In genomic region chr14:66508846-66509621, GRCh38 we compare ENCODE assay signal across 8 cellular contexts. TPM values are rescaled to one million over a fixed set of nuclear protein-coding genes. Genes with fewer than 3 reads are reported as not detected.
DNase-seq lines count a peak whose midpoint lies in the region; TF ChIP-seq lines count a peak whose summit lies in the region.

No MANE protein-coding gene starts in this region.

- peak overlapping the region; percentile 88 to 96 (median 92) for H3K27ac ChIP-seq in esophagus squamous epithelium
- peak overlapping the region; percentile 89 to 98 (median 92) for H3K27ac ChIP-seq in stomach

- DNase-seq in G401 (ENCODE audit: low spot score) (peak; percentile 64), HCEC 1CT (peak; percentile 39), NCI-H69 (lab: John Stamatoyannopoulos, UW) (peak; percentile 38), esophagus squamous epithelium (lab: John Stamatoyannopoulos, UW) (no peak), myocyte (ENCODE audit: low read depth) (peak; percentile 26), stomach (no peak), Kasumi-1 (lab: John Stamatoyannopoulos, UW) (no peak)
- DNase-seq in activated T-cell treated with anti-CD3 and anti-CD28 coated beads, Interleukin-2, amount 50 U/mL, for 48 hours, result peak; percentile 68 to 72

- in situ Hi-C loops in G401 (cut with HindIII; ENCODE audit: low sequenced_read_pairs), result no loop called here

- TF ChIP-seq CTCF in esophagus squamous epithelium (IDR thresholded peaks at IDR 0.05) (no peak), stomach (IDR thresholded peaks at IDR 0.05) (no peak)

- H3K9me3 ChIP-seq in esophagus squamous epithelium, result no peaks in the 10 kb centered on the region
- H3K9me3 ChIP-seq in stomach, result no peaks in the 10 kb centered on the region

- H3K4me3 ChIP-seq in esophagus squamous epithelium (peak overlapping the region; percentile 84 to 94 (median 89)), stomach (peak overlapping the region; percentile 87 to 98 (median 94))

- TF ChIP-seq EP300 in stomach (IDR thresholded peaks at IDR 0.05), result no peak

- intact Hi-C loops in esophagus squamous epithelium (cut with DNase I), result no loop called here
- intact Hi-C loops in stomach (cut with DNase I; ENCODE audit: low total_unique reads), result no loop called here

- H3K27me3 ChIP-seq in esophagus squamous epithelium (no peaks in the 10 kb centered on the region), stomach (no peaks in the 10 kb centered on the region)

- 0 to 4% methylated on average over 6 to 29 of the region's 57 CpGs for WGBS in esophagus squamous epithelium, 2 donors
- WGBS in stomach, 5 donors, result 0 to 1% (median 0%) methylated on average over 50 to 57 of the region's 57 CpGs

- TF ChIP-seq POLR2A in esophagus squamous epithelium (IDR thresholded peaks at IDR 0.05) (no peak), stomach (IDR thresholded peaks at IDR 0.05) (no peak)

- no peaks in the 10 kb centered on the region for H3K36me3 ChIP-seq in esophagus squamous epithelium
- H3K36me3 ChIP-seq in stomach, result no peaks in the 10 kb centered on the region

- H3K4me1 ChIP-seq in esophagus squamous epithelium (peaks cover 0 to 24% (median 9%) of the 10 kb centered on the region in 3 donors), stomach (peaks cover 11 to 48% (median 28%) of the 10 kb centered on the region in 4 donors)

RNA-seq across cellular contexts. Expression of gene GPHN, which starts 1.1 kb away (rescaled TPM):
- total RNA-seq in G401 (2014; rRNA removed; shearing (Covaris generic)), result 19.8 and 47.4 TPM in 2 replicates
- 10 to 100 TPM in 3 of 4 donors, 1 to 10 TPM in 1; 8.3 to 28.4 (median 12.8) TPM for total RNA-seq in esophagus squamous epithelium
- 6.0 and 7.3 TPM in 2 replicates for total RNA-seq in myocyte
- 5.2 TPM for polyA plus RNA-seq in myocyte (2012)
- total RNA-seq in stomach, result 10 to 100 TPM; 23.9 to 98.7 (median 51.6) TPM
- 10 to 100 TPM; 15.7 to 23.4 (median 18.8) TPM for polyA plus RNA-seq in stomach

RNA-seq across cellular contexts. Expression of gene CCDC196, which starts 22.9 kb away (rescaled TPM):
- total RNA-seq in G401 (2014; rRNA removed; shearing (Covaris generic)), result not detected in 2 replicates
- total RNA-seq in esophagus squamous epithelium, result not detected
- not detected in 2 replicates for total RNA-seq in myocyte
- not detected for polyA plus RNA-seq in myocyte (2012)
- not detected for total RNA-seq in stomach
- not detected for polyA plus RNA-seq in stomach

Comparison
In these comparisons a context has a peak if more than half of its experiments do, and no peak if none do; other contexts are left out.
1. DNase-seq: peak in G401 (single experiment), HCEC 1CT (single experiment), NCI-H69 (single experiment), activated T-cell treated with anti-CD3 and anti-CD28 coated beads, Interleukin-2, amount 50 U/mL, for 48 hours (2 of 2) and myocyte (single experiment); none in esophagus squamous epithelium (single experiment), stomach (single experiment) and Kasumi-1 (0 of 2).